In the genomic region with DNA sequence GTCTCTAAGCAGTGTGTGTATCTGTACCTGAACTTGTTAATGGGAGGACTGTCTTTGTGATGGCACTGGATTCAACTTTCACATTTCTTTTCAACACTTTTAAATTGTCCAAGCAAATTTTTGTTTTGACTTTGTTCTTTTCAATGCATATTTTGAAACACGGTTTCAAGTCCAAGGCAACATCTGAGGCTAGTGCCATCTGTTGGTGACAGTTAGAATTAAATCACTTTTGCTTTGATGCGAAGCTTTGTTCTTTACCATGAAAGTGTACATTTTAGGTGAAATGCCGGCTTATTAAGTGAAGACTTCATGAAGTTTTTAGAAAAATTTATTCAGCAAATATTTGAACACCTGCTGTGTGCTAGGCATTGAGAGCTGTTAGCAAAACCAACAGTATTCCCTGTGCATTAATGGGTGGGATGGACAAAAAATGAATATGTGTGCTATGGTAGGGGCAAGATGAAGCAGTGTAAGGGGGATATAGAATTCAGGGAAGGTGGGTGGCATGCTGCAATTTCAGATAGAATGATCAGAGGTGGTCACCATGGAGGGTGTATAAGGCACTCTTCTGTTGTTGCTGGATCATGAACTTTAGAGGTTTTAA, we compare ENCODE assay signal across 8 cellular contexts.
DNase-seq lines count a peak whose midpoint lies in the region; ATAC-seq and TF ChIP-seq lines count a peak whose summit lies in the region.

No MANE protein-coding gene starts in this region.

- no peaks in the 10 kb centered on the region for H3K36me3 ChIP-seq in adrenal gland (replicated peaks in 1 of 2)
- H3K36me3 ChIP-seq in lower lobe of right lung, result no peaks in the 10 kb centered on the region

- TF ChIP-seq CTCF in adrenal gland (IDR thresholded peaks at IDR 0.05), result peak in 5 of 6 experiments; percentile 26 to 54 (median 39)
- TF ChIP-seq CTCF in lower lobe of right lung (IDR thresholded peaks at IDR 0.05), result peak; percentile 50

- H3K4me1 ChIP-seq in adrenal gland (replicated peaks in 1 of 2) (peaks cover 0 to 5% of the 10 kb centered on the region in 2 donors), lower lobe of right lung (peaks cover 10% of the 10 kb centered on the region)

- H3K9me3 ChIP-seq in adrenal gland (replicated peaks in 1 of 3) (no peaks in the 10 kb centered on the region), lower lobe of right lung (no peaks in the 10 kb centered on the region)

- H3K4me3 ChIP-seq in adrenal gland, result no peak overlapping the region
- H3K4me3 ChIP-seq in lower lobe of right lung, result no peak overlapping the region

- 73 to 79% (median 75%) methylated on average over 3 of the region's 3 CpGs for WGBS in adrenal gland, 4 donors

- TF ChIP-seq POLR2A in adrenal gland (IDR thresholded peaks at IDR 0.05), result no peak

- H3K27me3 ChIP-seq in adrenal gland (no peaks in the 10 kb centered on the region), lower lobe of right lung (ENCODE audit: low read depth) (no peaks in the 10 kb centered on the region)

- ATAC-seq in HG02798 (IDR thresholded peaks at IDR 0.05; ENCODE audit: poor library complexity, unreplicated experiment) (peak; percentile 22), lower lobe of right lung (peak in 1 of 2 donors; percentile 42), left colon (no peak), GM21360 (IDR thresholded peaks at IDR 0.05; ENCODE audit: unreplicated experiment) (no peak)

- intact Hi-C loops in adrenal gland (cut with DNase I) (no loop called here), lower lobe of right lung (cut with DNase I) (no loop called here), left colon (cut with DNase I, micrococcal nuclease) (no loop called here)

- no peak overlapping the region for H3K27ac ChIP-seq in adrenal gland
- no peak overlapping the region for H3K27ac ChIP-seq in lower lobe of right lung

- DNase-seq in DMS53 treated with DMSO at 0.1 percent for 48 hours (lab: John Stamatoyannopoulos, UW; ENCODE audit: unreplicated experiment) (peak; percentile 42), adrenal gland (no peak), lower lobe of right lung (no peak), left colon (no peak), NK-92 (lab: John Stamatoyannopoulos, UW; ENCODE audit: unreplicated experiment) (no peak)
- no peak for DNase-seq in activated CD8-positive, alpha-beta memory T cell treated with anti-CD3 and anti-CD28 coated beads, Interleukin-2, amount 50 U/mL, for 48 hours
